In the genomic region with DNA sequence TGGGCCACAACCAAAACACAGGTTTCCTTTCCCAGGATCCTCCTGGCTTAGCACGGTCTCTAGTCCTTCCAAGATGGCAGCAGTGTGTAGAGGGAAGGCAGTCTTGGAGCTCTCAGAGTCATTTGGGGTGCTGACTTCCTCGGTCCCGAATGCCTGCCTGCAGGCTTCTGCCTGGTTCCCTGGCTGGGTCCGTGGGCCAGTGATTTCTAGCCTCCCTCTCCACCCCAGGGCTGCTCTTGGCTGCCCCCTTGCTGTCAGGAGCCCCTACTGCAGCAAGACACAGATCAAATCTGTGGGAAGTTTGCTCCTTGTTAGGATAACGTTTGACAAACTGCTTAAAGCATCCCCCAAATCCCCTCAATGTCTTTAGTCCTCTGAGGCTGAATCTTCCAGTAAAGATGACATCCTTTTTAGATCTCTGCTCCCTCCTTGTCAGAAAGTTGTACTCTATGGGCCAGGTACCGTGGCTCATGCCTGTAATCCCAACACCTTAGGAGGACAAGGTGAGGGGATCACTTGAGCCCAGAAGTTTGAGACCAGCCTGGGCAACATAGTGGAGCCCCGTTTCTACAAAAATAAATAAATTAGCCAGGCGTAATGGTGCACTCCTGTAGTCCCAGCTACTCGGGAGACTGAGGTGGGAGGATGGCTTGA, we compare ENCODE assay signal across 8 cellular contexts.
DNase-seq lines count a peak whose midpoint lies in the region; ATAC-seq, FAIRE-seq and TF ChIP-seq lines count a peak whose summit lies in the region.

No MANE protein-coding gene starts in this region.

- intact Hi-C loops in pancreas (cut with DNase I) = loop anchor here in 1 of 3 donors (5.0 kb wide), 1 partner anchor 560 kb away; no protein-coding TSS in a partner anchor

- ATAC-seq in pancreas = peak in 3 of 4 donors; percentile 73 to 93 (median 82)
- no peak for ATAC-seq in HG03521 (IDR thresholded peaks at IDR 0.05; ENCODE audit: unreplicated experiment)
- no peak for ATAC-seq in GM18517 (IDR thresholded peaks at IDR 0.05; ENCODE audit: unreplicated experiment)
- no peak for ATAC-seq in HG02588 (IDR thresholded peaks at IDR 0.05; ENCODE audit: unreplicated experiment)

- H3K27me3 ChIP-seq in pancreas = no peaks in the 10 kb centered on the region

- 23 to 29% methylated on average over 9 of the region's 9 CpGs for WGBS in pancreas, 2 donors

- FAIRE-seq in pancreas (lab: Jason Lieb, UNC) = no peak

- no peak overlapping the region for H3K4me3 ChIP-seq in fibroblast of mammary gland (ENCODE audit: control insufficient read depth, low read depth, low read length)
- no peak overlapping the region for H3K4me3 ChIP-seq in pancreas

- H3K4me1 ChIP-seq in pancreas = no peaks in the 10 kb centered on the region

- no peaks in the 10 kb centered on the region for H3K36me3 ChIP-seq in pancreas

- peaks cover 0 to 4% (median 0%) of the 10 kb centered on the region in 4 donors for H3K9me3 ChIP-seq in pancreas

- DNase-seq in NCI-H2227 (lab: John Stamatoyannopoulos, UW; ENCODE audit: unreplicated experiment) (peak; percentile 62), fibroblast of mammary gland (ENCODE audit: low read depth) (no peak), pancreas (peak in 5 of 6 donors; percentile 21 to 82 (median 47))
- DNase-seq in activated CD8-positive, alpha-beta memory T cell treated with anti-CD3 and anti-CD28 coated beads, Interleukin-2, amount 50 U/mL, for 48 hours = peak; percentile 81

- TF ChIP-seq CTCF in GM12874 (IDR thresholded peaks at IDR 0.05; ENCODE audit: insufficient read depth, low read depth, low read length) (peak; percentile 98), fibroblast of mammary gland (conservative IDR thresholded peaks at IDR 0.05; ENCODE audit: control insufficient read depth, insufficient read depth, low read depth, low read length) (peak; percentile 44), pancreas (IDR thresholded peaks at IDR 0.05) (peak; percentile 68 to 81 (median 71))

- no peak overlapping the region for H3K27ac ChIP-seq in pancreas

Comparison
In these comparisons a context has a peak if more than half of its experiments do, and no peak if none do; other contexts are left out.
1. CTCF ChIP-seq: peak in every context shown above with its lines; median percentile 98 in GM12874; 71 in pancreas; 44 in fibroblast of mammary gland.
2. ATAC-seq: peak in pancreas (3 of 4); none in HG03521 (single experiment), GM18517 (single experiment) and HG02588 (single experiment).